In genomic region chr2:2735041-2735440, GRCh38 we compare ENCODE assay signal across 15 cellular contexts.
"Had no signal": no experiment of that assay in that cellular context is flagged by ENCODE, and none has a peak within 500 bp of the region (broad histone marks: within the 10 kb centered on the region; RNA-seq: fewer than 3 reads in every experiment).

No MANE protein-coding gene starts in this region.

- DNase-seq: activated CD4-positive, alpha-beta T cell treated with anti-CD3 and anti-CD28 coated beads for 48 hours; activated CD8-positive, alpha-beta memory T cell treated with anti-CD3 and anti-CD28 coated beads, Interleukin-2, amount 50 U/mL, for 48 hours; activated CD8-positive, alpha-beta T cell treated with anti-CD3 and anti-CD28 coated beads, Interleukin-2, amount 10 ng/mL, durations not matched to agents 7 days and 5 days; activated naive CD4-positive, alpha-beta T cell treated with Interleukin-2 at 50 U/mL for 16 hours; body of pancreas; cerebellar nuclear complex; effector memory CD8-positive, alpha-beta T cell; erythroblast; glutamatergic neuron; left cardiac atrium; naive thymus-derived CD4-positive, alpha-beta T cell; thyroid gland had no signal

- H3K27ac ChIP-seq: body of pancreas, right atrium auricular region, skin epidermis, thyroid gland had no signal

- ATAC-seq: activated CD8-positive, alpha-beta T cell treated with anti-CD3 and anti-CD28 coated beads, Interleukin-2, amount 10 ng/mL, durations not matched to agents 7 days and 5 days; body of pancreas; effector memory CD8-positive, alpha-beta T cell; left cardiac atrium; naive thymus-derived CD4-positive, alpha-beta T cell; WTC11 had no signal

- H3K27me3 ChIP-seq: body of pancreas, right atrium auricular region, thyroid gland had no signal

- H3K4me1 ChIP-seq: body of pancreas, right atrium auricular region, thyroid gland had no signal
